ENCODE assay signal across 12 cellular contexts in the genomic region with DNA sequence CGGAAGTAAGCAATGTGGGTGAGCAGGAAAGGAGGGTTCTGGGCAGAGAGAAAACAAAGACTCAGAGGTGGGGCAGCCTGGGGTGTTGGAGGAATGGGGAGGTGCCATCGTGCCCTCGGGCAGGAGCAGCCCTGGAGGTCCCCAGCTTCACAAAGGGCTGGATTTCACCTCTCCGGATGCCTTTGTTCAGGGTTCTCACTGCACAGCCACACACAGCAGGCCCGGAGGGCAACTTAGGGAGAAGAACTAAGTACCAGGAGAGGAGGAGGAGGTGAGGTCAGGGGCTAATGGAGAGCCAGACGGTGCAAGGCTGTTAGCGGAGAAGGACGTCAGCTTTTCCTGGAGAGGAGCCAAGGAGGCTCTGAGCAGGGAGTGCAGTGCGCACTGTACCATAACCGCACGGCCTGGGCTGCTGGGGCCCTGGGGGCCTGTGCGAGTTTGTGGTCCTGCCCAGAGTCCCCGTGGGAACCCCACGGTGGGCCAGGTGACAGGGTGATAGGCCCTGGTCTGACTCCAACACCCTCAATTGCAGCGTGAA. TPM values are rescaled to one million over a fixed set of nuclear protein-coding genes. Genes with fewer than 3 reads are reported as not detected.
DNase-seq lines count a peak whose midpoint lies in the region; ATAC-seq and TF ChIP-seq lines count a peak whose summit lies in the region.
"Had no signal": no experiment of that assay in that cellular context is flagged by ENCODE, and none has a peak within 500 bp of the region (broad histone marks: within the 10 kb centered on the region; RNA-seq: fewer than 3 reads in every experiment).

No MANE protein-coding gene starts in this region.

- DNase-seq in BE2C = peak; percentile 41
- DNase-seq in DMS 273 treated with DMSO at 0.1 percent for 48 hours (lab: John Stamatoyannopoulos, UW) = peak; percentile 28
- DNase-seq in activated naive CD8-positive, alpha-beta T cell treated with anti-CD3 and anti-CD28 coated beads, Interleukin-2, amount 10 ng/mL, durations not matched to agents 7 days and 5 days = no peak
- peak; percentile 43 for DNase-seq in lower lobe of right lung
- DNase-seq in retina = no peak
- no peak for DNase-seq in ecto neural progenitor cell (ENCODE audit: low spot score)
- DNase-seq in cortex of kidney (lab: John Stamatoyannopoulos, UW) = no peak
- DNase-seq in CD1c-positive myeloid dendritic cell (ENCODE audit: extremely low spot score) = no peak
- DNase-seq: activated B cell treated with CpG ODN at 0.5 μM for 24 hours; central memory CD4-positive, alpha-beta T cell; sigmoid colon had no signal

- peaks cover 32% of the 10 kb centered on the region for H3K4me1 Mint-ChIP-seq in activated naive CD8-positive, alpha-beta T cell treated with anti-CD3 and anti-CD28 coated beads, Interleukin-2, amount 10 ng/mL, durations not matched to agents 7 days and 5 days

- H3K4me1 ChIP-seq in BE2C = no peaks in the 10 kb centered on the region
- peaks cover 16% of the 10 kb centered on the region for H3K4me1 ChIP-seq in lower lobe of right lung
- H3K4me1 ChIP-seq: sigmoid colon had no signal

- POLR2A ChIA-PET in activated naive CD8-positive, alpha-beta T cell treated with anti-CD3 and anti-CD28 coated beads, Interleukin-2, amount 10 ng/mL, durations not matched to agents 7 days and 5 days (lab: Charles Lee) = interaction anchor here (1.5 kb wide), 1 partner anchor 10 kb away, joined by 6 read pairs; no protein-coding TSS in a partner anchor

- no peak overlapping the region for H3K27ac ChIP-seq in lower lobe of right lung
- H3K27ac ChIP-seq: esophagus muscularis mucosa, sigmoid colon had no signal

- TF ChIP-seq CTCF in BE2C (IDR thresholded peaks at IDR 0.05; ENCODE audit: low read depth, low read length) (no peak), lower lobe of right lung (IDR thresholded peaks at IDR 0.05) (no peak)

- H3K4me3 Mint-ChIP-seq in activated naive CD8-positive, alpha-beta T cell treated with anti-CD3 and anti-CD28 coated beads, Interleukin-2, amount 10 ng/mL, durations not matched to agents 7 days and 5 days = no peak overlapping the region
- H3K4me3 Mint-ChIP-seq: activated B cell treated with CpG ODN at 0.5 μM for 24 hours had no signal

- H3K36me3 Mint-ChIP-seq in activated naive CD8-positive, alpha-beta T cell treated with anti-CD3 and anti-CD28 coated beads, Interleukin-2, amount 10 ng/mL, durations not matched to agents 7 days and 5 days = peaks cover 44% of the 10 kb centered on the region

- peaks cover under 1% of the 10 kb centered on the region for H3K27me3 Mint-ChIP-seq in activated naive CD8-positive, alpha-beta T cell treated with anti-CD3 and anti-CD28 coated beads, Interleukin-2, amount 10 ng/mL, durations not matched to agents 7 days and 5 days
- H3K27me3 Mint-ChIP-seq: activated B cell treated with CpG ODN at 0.5 μM for 24 hours had no signal

- no peak for ATAC-seq in activated naive CD8-positive, alpha-beta T cell treated with anti-CD3 and anti-CD28 coated beads, Interleukin-2, amount 10 ng/mL, durations not matched to agents 7 days and 5 days (ENCODE audit: low read depth)
- peak; percentile 27 to 48 for ATAC-seq in lower lobe of right lung

- H3K4me3 ChIP-seq in BE2C (ENCODE audit: low read depth, low read length) (no peak overlapping the region), lower lobe of right lung (no peak overlapping the region)
- H3K4me3 ChIP-seq: esophagus muscularis mucosa, sigmoid colon had no signal

- H3K9me3 Mint-ChIP-seq in activated naive CD8-positive, alpha-beta T cell treated with anti-CD3 and anti-CD28 coated beads, Interleukin-2, amount 10 ng/mL, durations not matched to agents 7 days and 5 days = no peaks in the 10 kb centered on the region
- H3K9me3 Mint-ChIP-seq: activated B cell treated with CpG ODN at 0.5 μM for 24 hours had no signal

- H3K36me3 ChIP-seq in BE2C = no peaks in the 10 kb centered on the region
- peaks cover 51% of the 10 kb centered on the region for H3K36me3 ChIP-seq in lower lobe of right lung

- intact Hi-C loops in lower lobe of right lung (cut with DNase I) = no loop called here

- H3K27me3 ChIP-seq in BE2C = no peaks in the 10 kb centered on the region
- H3K27me3 ChIP-seq in lower lobe of right lung (ENCODE audit: low read depth) = no peaks in the 10 kb centered on the region
- H3K27me3 ChIP-seq: esophagus muscularis mucosa, sigmoid colon had no signal

- H3K27ac Mint-ChIP-seq in activated naive CD8-positive, alpha-beta T cell treated with anti-CD3 and anti-CD28 coated beads, Interleukin-2, amount 10 ng/mL, durations not matched to agents 7 days and 5 days = peak overlapping the region; percentile 62
- H3K27ac Mint-ChIP-seq: activated B cell treated with CpG ODN at 0.5 μM for 24 hours had no signal

- H3K9me3 ChIP-seq in BE2C (no peaks in the 10 kb centered on the region), lower lobe of right lung (no peaks in the 10 kb centered on the region)
- H3K9me3 ChIP-seq: esophagus muscularis mucosa, sigmoid colon had no signal

RNA-seq across cellular contexts. Expression of a gene that starts 9.3 kb away (rescaled TPM):
- polyA plus RNA-seq in BE2C (2012; ENCODE audit: insufficient read depth, insufficient read length, low read depth) = 73.0 TPM
- total RNA-seq in activated naive CD8-positive, alpha-beta T cell treated with anti-CD3 and anti-CD28 coated beads, Interleukin-2, amount 10 ng/mL, durations not matched to agents 7 days and 5 days = 100 to 1,000 TPM; 325 to 330 TPM
- total RNA-seq in lower lobe of right lung = 201 TPM

RNA-seq across cellular contexts. Expression of a gene that starts 11.5 kb away (rescaled TPM):
- 15.0 TPM for polyA plus RNA-seq in BE2C (2012; ENCODE audit: insufficient read depth, insufficient read length, low read depth)
- total RNA-seq in activated naive CD8-positive, alpha-beta T cell treated with anti-CD3 and anti-CD28 coated beads, Interleukin-2, amount 10 ng/mL, durations not matched to agents 7 days and 5 days = 10 to 100 TPM; 29.4 to 32.2 TPM
- total RNA-seq in lower lobe of right lung = 22.9 TPM

RNA-seq across cellular contexts. Expression of a gene that starts 15.8 kb away (rescaled TPM):
- polyA plus RNA-seq in BE2C (2012; ENCODE audit: insufficient read depth, insufficient read length, low read depth) = 57.1 TPM
- total RNA-seq in activated naive CD8-positive, alpha-beta T cell treated with anti-CD3 and anti-CD28 coated beads, Interleukin-2, amount 10 ng/mL, durations not matched to agents 7 days and 5 days = 10 to 100 TPM; 73.8 to 74.7 TPM
- 37.4 TPM for total RNA-seq in lower lobe of right lung

RNA-seq across cellular contexts. Expression of a gene that starts 19.9 kb away (rescaled TPM):
- polyA plus RNA-seq in BE2C (2012; ENCODE audit: insufficient read depth, insufficient read length, low read depth) = not detected
- under 1 TPM in 1 of 2 experiments, not detected in 1; 0.17 TPM for total RNA-seq in activated naive CD8-positive, alpha-beta T cell treated with anti-CD3 and anti-CD28 coated beads, Interleukin-2, amount 10 ng/mL, durations not matched to agents 7 days and 5 days
- 13.3 TPM for total RNA-seq in lower lobe of right lung

RNA-seq across cellular contexts. Expression of a gene that starts 20.0 kb away (rescaled TPM):
- polyA plus RNA-seq in BE2C (2012; ENCODE audit: insufficient read depth, insufficient read length, low read depth) = 0.99 TPM
- 1 to 10 TPM; 2.7 to 3.0 TPM for total RNA-seq in activated naive CD8-positive, alpha-beta T cell treated with anti-CD3 and anti-CD28 coated beads, Interleukin-2, amount 10 ng/mL, durations not matched to agents 7 days and 5 days
- total RNA-seq in lower lobe of right lung = 249 TPM

Comparison
In these comparisons a context has a peak if more than half of its experiments do, and no peak if none do; other contexts are left out.
1. DNase-seq: peak in BE2C (single experiment), DMS 273 treated with DMSO at 0.1 percent for 48 hours (single experiment) and lower lobe of right lung (single experiment); none in activated naive CD8-positive, alpha-beta T cell treated with anti-CD3 and anti-CD28 coated beads, Interleukin-2, amount 10 ng/mL, durations not matched to agents 7 days and 5 days (single experiment), retina (single experiment), ecto neural progenitor cell (single experiment), cortex of kidney (single experiment) and CD1c-positive myeloid dendritic cell (single experiment).